11 cellular contexts compared by ENCODE assay signal in the genomic region with DNA sequence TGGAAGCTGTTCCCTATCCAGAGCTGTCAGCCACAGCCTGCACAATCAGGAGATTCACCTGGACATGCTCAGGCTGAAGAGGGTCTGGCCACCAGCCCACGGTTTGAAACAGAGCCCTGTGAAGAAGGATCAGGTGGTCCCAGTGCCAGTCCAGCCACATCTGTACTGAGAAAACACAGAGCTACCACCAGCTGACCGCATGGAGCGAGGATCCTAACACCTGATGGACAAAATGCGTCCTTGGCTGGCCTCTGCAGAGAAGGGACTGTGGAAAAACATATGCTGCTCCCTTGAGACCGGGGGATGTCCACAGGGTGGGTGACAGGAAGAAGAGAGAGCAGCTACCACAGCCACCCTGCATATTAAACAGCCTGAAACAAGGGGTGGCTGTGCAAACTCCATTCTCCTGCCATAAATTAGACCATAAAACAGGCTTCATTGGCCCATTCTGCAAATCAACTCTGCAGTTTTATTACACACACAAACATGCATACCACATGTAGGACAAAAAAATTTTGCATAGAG.
DNase-seq lines count a peak whose midpoint lies in the region; ATAC-seq and TF ChIP-seq lines count a peak whose summit lies in the region.
"Had no signal": no experiment of that assay in that cellular context is flagged by ENCODE, and none has a peak within 500 bp of the region (broad histone marks: within the 10 kb centered on the region; RNA-seq: fewer than 3 reads in every experiment).

No MANE protein-coding gene starts in this region.

- H3K9ac ChIP-seq in duodenal mucosa (ENCODE audit: low read depth in 1 of 2, low read length in 2 of 2): peak overlapping the region in 1 of 2 donors; percentile 1

- no peak for TF ChIP-seq CTCF in uterus (IDR thresholded peaks at IDR 0.05)

- H3K27ac ChIP-seq in duodenal mucosa (ENCODE audit: low read depth, low read length) (no peak overlapping the region), uterus (peak overlapping the region; percentile 88 to 91)

- peak overlapping the region; percentile 2 to 29 for H3K4me3 ChIP-seq in duodenal mucosa (ENCODE audit: low read depth in 1 of 2, low read length in 2 of 2)
- H3K4me3 ChIP-seq in uterus: no peak overlapping the region
- H3K4me3 ChIP-seq: stomach had no signal

- DNase-seq in left ventricle myocardium superior (peak; percentile 50), Right ventricle myocardium inferior (ENCODE audit: missing footprints) (no peak), NCI-H1048 (lab: John Stamatoyannopoulos, UW) (peak; percentile 51), uterus (no peak), foreskin melanocyte (no peak), cortex of kidney (lab: John Stamatoyannopoulos, UW) (no peak)
- no peak for DNase-seq in activated naive CD4-positive, alpha-beta T cell treated with Interleukin-2 at 50 U/mL for 16 hours
- DNase-seq: effector CD4-positive, alpha-beta T cell; NCI-H446 treated with DMSO at 0.1 percent for 48 hours; stomach had no signal

- H3K36me3 ChIP-seq in duodenal mucosa (ENCODE audit: control insufficient read depth in 1 of 2, insufficient read depth in 2 of 2, low read length in 2 of 2) (no peaks in the 10 kb centered on the region), uterus (no peaks in the 10 kb centered on the region)
- H3K36me3 ChIP-seq: stomach had no signal

- H3K4me1 ChIP-seq in duodenal mucosa (ENCODE audit: control insufficient read depth in 1 of 2, insufficient read depth in 2 of 2, low read length in 2 of 2): peaks cover 66 to 81% of the 10 kb centered on the region in 2 donors
- peaks cover 8 to 27% of the 10 kb centered on the region in 2 donors for H3K4me1 ChIP-seq in uterus

- H3K27me3 ChIP-seq in duodenal mucosa (ENCODE audit: control insufficient read depth in 1 of 2, insufficient read depth in 2 of 2, low read length in 2 of 2) (no peaks in the 10 kb centered on the region), uterus (no peaks in the 10 kb centered on the region)
- H3K27me3 ChIP-seq: stomach had no signal

- intact Hi-C loops in left ventricle myocardium superior (cut with micrococcal nuclease) (no loop called here), Right ventricle myocardium inferior (cut with DNase I) (no loop called here), uterus (cut with DNase I; ENCODE audit: low total_unique reads) (no loop called here)

- ATAC-seq in left ventricle myocardium superior (peak; percentile 34), Right ventricle myocardium inferior (no peak)

- TF ChIP-seq POLR2A in uterus (IDR thresholded peaks at IDR 0.05): no peak

- H3K9me3 ChIP-seq in duodenal mucosa (ENCODE audit: control insufficient read depth in 1 of 2, low read length in 2 of 2): no peaks in the 10 kb centered on the region
- no peaks in the 10 kb centered on the region for H3K9me3 ChIP-seq in uterus
- H3K9me3 ChIP-seq: stomach had no signal

Comparison
In these comparisons a context has a peak if more than half of its experiments do, and no peak if none do; other contexts are left out.
1. DNase-seq: peak in left ventricle myocardium superior (single experiment) and NCI-H1048 (single experiment); none in Right ventricle myocardium inferior (single experiment), uterus (0 of 2), foreskin melanocyte (single experiment), cortex of kidney (single experiment) and activated naive CD4-positive, alpha-beta T cell treated with Interleukin-2 at 50 U/mL for 16 hours (single experiment).
2. H3K4me3 ChIP-seq: peak in duodenal mucosa (2 of 2); none in uterus (0 of 2).